Comparison of ENCODE assay signal across 25 cellular contexts in genomic region chr2:1440581-1440980, GRCh38. TPM values are rescaled to one million over a fixed set of nuclear protein-coding genes. Genes with fewer than 3 reads are reported as not detected.
DNase-seq lines count a peak whose midpoint lies in the region; ATAC-seq, FAIRE-seq and TF ChIP-seq lines count a peak whose summit lies in the region.
"Had no signal": no experiment of that assay in that cellular context is flagged by ENCODE, and none has a peak within 500 bp of the region (broad histone marks: within the 10 kb centered on the region; RNA-seq: fewer than 3 reads in every experiment).

No MANE protein-coding gene starts in this region.

- H4K20me1 ChIP-seq in keratinocyte (ENCODE audit: control insufficient read depth, extremely low read depth, insufficient read depth, low read length) = no peaks in the 10 kb centered on the region

- H3K27ac ChIP-seq in RWPE2 (ENCODE audit: poor library complexity, severe bottlenecking) = no peak overlapping the region
- H3K27ac ChIP-seq in keratinocyte (ENCODE audit: control insufficient read depth, insufficient read depth, low read length) = no peak overlapping the region
- H3K27ac ChIP-seq: 22Rv1, A549 had no signal

- H3K79me2 ChIP-seq in keratinocyte (ENCODE audit: control insufficient read depth, insufficient read depth, low read length) = no peaks in the 10 kb centered on the region

- peaks cover 12% of the 10 kb centered on the region for H3K9me3 Mint-ChIP-seq in type B pancreatic cell

- peaks cover 8% of the 10 kb centered on the region for H3K27me3 Mint-ChIP-seq in type B pancreatic cell
- H3K27me3 Mint-ChIP-seq: CD4-positive, CD25-positive, alpha-beta regulatory T cell; IgD-negative memory B cell had no signal

- no peak for TF ChIP-seq CTCF in RWPE2 (IDR thresholded peaks at IDR 0.05; ENCODE audit: poor library complexity, severe bottlenecking)
- no peak for TF ChIP-seq CTCF in keratinocyte (optimal IDR thresholded peaks at IDR 0.05 in 1 of 3, IDR thresholded peaks at IDR 0.05 in 1 of 3, conservative IDR thresholded peaks at IDR 0.05 in 1 of 3; ENCODE audit: extremely low read depth in 1 of 3, insufficient read depth in 2 of 3, low read length in 3 of 3)
- TF ChIP-seq CTCF in type B pancreatic cell (conservative IDR thresholded peaks at IDR 0.05) = no peak

- no peaks in the 10 kb centered on the region for H3K4me1 Mint-ChIP-seq in type B pancreatic cell (ENCODE audit: unreplicated experiment)
- H3K4me1 Mint-ChIP-seq: CD4-positive, CD25-positive, alpha-beta regulatory T cell; CD8-positive, alpha-beta memory T cell; IgD-negative memory B cell had no signal

- H3K27me3 ChIP-seq in RWPE2 (ENCODE audit: insufficient read depth, poor library complexity, severe bottlenecking) (no peaks in the 10 kb centered on the region), keratinocyte (ENCODE audit: control insufficient read depth, extremely low read depth, insufficient read depth, low read length) (no peaks in the 10 kb centered on the region), HAP-1 (ENCODE audit: low read depth) (no peaks in the 10 kb centered on the region)

- H2AFZ ChIP-seq in keratinocyte (ENCODE audit: control insufficient read depth, low read length) = peak overlapping the region; percentile 57

- in situ Hi-C loops in HAP-1 (cut with MboI; ENCODE audit: low sequenced_read_pairs) = no loop called here

- no peaks in the 10 kb centered on the region for H3K36me3 Mint-ChIP-seq in type B pancreatic cell
- H3K36me3 Mint-ChIP-seq: CD4-positive, CD25-positive, alpha-beta regulatory T cell; CD8-positive, alpha-beta memory T cell; IgD-negative memory B cell had no signal

- H3K4me2 ChIP-seq in keratinocyte (ENCODE audit: control insufficient read depth, extremely low read depth, insufficient read depth, low read depth, low read length) = no peak overlapping the region
- H3K4me2 ChIP-seq: A549 had no signal

- peak overlapping the region; percentile 92 for H3K27ac Mint-ChIP-seq in type B pancreatic cell
- H3K27ac Mint-ChIP-seq: CD4-positive, CD25-positive, alpha-beta regulatory T cell; CD8-positive, alpha-beta memory T cell; IgD-negative memory B cell had no signal

- H3K36me3 ChIP-seq in RWPE2 (ENCODE audit: low read depth) (no peaks in the 10 kb centered on the region), keratinocyte (ENCODE audit: control insufficient read depth in 2 of 2, extremely low read depth in 1 of 2, insufficient read depth in 2 of 2, low read length in 2 of 2) (no peaks in the 10 kb centered on the region), HAP-1 (replicated peaks) (no peaks in the 10 kb centered on the region)

- no peaks in the 10 kb centered on the region for H3K9me1 ChIP-seq in keratinocyte (ENCODE audit: control insufficient read depth, extremely low read depth, insufficient read depth, low read length)

- peak; percentile 25 for DNase-seq in NCI-H748 (lab: John Stamatoyannopoulos, UW; ENCODE audit: unreplicated experiment)
- no peak for DNase-seq in NCI-H748 treated with DMSO at 0.1 percent for 48 hours (lab: John Stamatoyannopoulos, UW)
- no peak for DNase-seq in RWPE2 (ENCODE audit: low spot score)
- DNase-seq in keratinocyte (ENCODE audit: low read depth, low spot score) = peak; percentile 90
- DNase-seq in type B pancreatic cell (ENCODE audit: extremely low spot score, unreplicated experiment) = no peak
- DNase-seq in HAP-1 (ENCODE audit: low spot score in 2 of 2) = no peak
- DNase-seq in hippocampal formation (lab: John Stamatoyannopoulos, UW) = no peak
- DNase-seq in T1000 (lab: John Stamatoyannopoulos, UW) = no peak
- DNase-seq: C1 segment of cervical spinal cord; CD4-positive, CD25-positive, alpha-beta regulatory T cell; CD8-positive, alpha-beta memory T cell; COR-L47; DMS 273 treated with DMSO at 0.1 percent for 48 hours; DMS53; DND-41; EL; GOT3; H7 had no signal

- no peak overlapping the region for H3K9ac ChIP-seq in keratinocyte (ENCODE audit: control insufficient read depth, extremely low read depth, insufficient read depth, low read length)

- no peaks in the 10 kb centered on the region for H3K4me1 ChIP-seq in RWPE2 (ENCODE audit: insufficient read depth, poor library complexity, severe bottlenecking)
- H3K4me1 ChIP-seq in keratinocyte (ENCODE audit: control insufficient read depth, extremely low read depth, insufficient read depth, low read length) = peaks cover 3% of the 10 kb centered on the region
- no peaks in the 10 kb centered on the region for H3K4me1 ChIP-seq in HAP-1
- H3K4me1 ChIP-seq: A549 had no signal

- H3K4me3 Mint-ChIP-seq in type B pancreatic cell = no peak overlapping the region
- H3K4me3 Mint-ChIP-seq: CD4-positive, CD25-positive, alpha-beta regulatory T cell; CD8-positive, alpha-beta memory T cell; IgD-negative memory B cell had no signal

- H3K9me3 ChIP-seq in RWPE2 (ENCODE audit: severe bottlenecking) (no peaks in the 10 kb centered on the region), keratinocyte (ENCODE audit: control insufficient read depth, low read depth, low read length) (no peaks in the 10 kb centered on the region), HAP-1 (no peaks in the 10 kb centered on the region)
- H3K9me3 ChIP-seq: A549 had no signal

- FAIRE-seq in keratinocyte (lab: Jason Lieb, UNC) = peak; percentile 90
- FAIRE-seq: A549, GM12878, GM18507, HepG2 had no signal

- dilution Hi-C loops in keratinocyte (cut with MboI; ENCODE audit: extremely low pct_ligation_motif_present, low sequenced_read_pairs) = no loop called here

- ATAC-seq in RWPE2 (ENCODE audit: low read depth) = peak; percentile 31; the same call in 1 of the 3 replicates
- ATAC-seq: A549, GM12878, HepG2 had no signal

- no peak overlapping the region for H3K4me3 ChIP-seq in RWPE2 (ENCODE audit: severe bottlenecking)
- no peak overlapping the region for H3K4me3 ChIP-seq in keratinocyte (ENCODE audit: control insufficient read depth in 2 of 3, extremely low read depth in 1 of 3, insufficient read depth in 2 of 3, low read depth in 1 of 3, low read length in 3 of 3)
- no peak overlapping the region for H3K4me3 ChIP-seq in HAP-1
- H3K4me3 ChIP-seq: A549, GM12878 had no signal

RNA-seq across cellular contexts. Expression of gene TPO, which starts 27.3 kb away (rescaled TPM):
- polyA plus RNA-seq in keratinocyte = 0.04 to 0.07 TPM (median 0.05 TPM) in 3 replicates
- not detected for polyA plus RNA-seq in keratinocyte (2011; ENCODE audit: low read depth)
- 0.01 and 0.09 TPM in 2 replicates for polyA plus RNA-seq in keratinocyte (2011; cell fraction: cytosol; rRNA removed)
- not detected in 2 replicates for polyA plus RNA-seq in keratinocyte (2011; cell fraction: nucleus; rRNA removed)
- polyA plus RNA-seq in keratinocyte (2012; ENCODE audit: low replicate concordance) = not detected in 2 replicates
- polyA minus RNA-seq in keratinocyte = not detected in 3 replicates
- not detected for polyA minus RNA-seq in keratinocyte (2011; cell fraction: cytosol; rRNA and poly(A)+ RNA removed)
- not detected in 2 replicates for polyA minus RNA-seq in keratinocyte (2011; cell fraction: nucleus; rRNA and poly(A)+ RNA removed)
- 0.31 TPM in 1 of 2 replicates, not detected in the other for total RNA-seq in type B pancreatic cell (ENCODE audit: low replicate concordance)
- total RNA-seq: CD8-positive, alpha-beta memory T cell; G401; GM12878; H7; HepG2 had no signal
- polyA plus RNA-seq: HepG2, IgD-negative memory B cell had no signal

Comparison
In these comparisons a context has a peak if more than half of its experiments do, and no peak if none do; other contexts are left out.
1. DNase-seq: peak in NCI-H748 (single experiment) and keratinocyte (single experiment); none in NCI-H748 treated with DMSO at 0.1 percent for 48 hours (single experiment), RWPE2 (single experiment), type B pancreatic cell (single experiment), HAP-1 (0 of 2), hippocampal formation (0 of 2) and T1000 (single experiment).